ENCODE assay signal across 30 cellular contexts in genomic region chr1:8325771-8326170, GRCh38. TPM values are rescaled to one million over a fixed set of nuclear protein-coding genes. Genes with fewer than 3 reads are reported as not detected.
"Had no signal": no experiment of that assay in that cellular context is flagged by ENCODE, and none has a peak within 500 bp of the region (broad histone marks: within the 10 kb centered on the region; RNA-seq: fewer than 3 reads in every experiment).

No MANE protein-coding gene starts in this region.

- H3K4me3 Mint-ChIP-seq: dendritic cell treated with granulocyte-macrophage colony-stimulating factor and Interleukin-4, amounts not matched to agents 40 ng/mL and 50 ng/mL, for 4 days; effector memory CD8-positive, alpha-beta T cell; endodermal cell; immature natural killer cell; naive B cell had no signal

- H3K36me3 ChIP-seq: colonic mucosa, gastrocnemius medialis, lower lobe of right lung had no signal

- H3K4me3 ChIP-seq: colonic mucosa, esophagus squamous epithelium, gastrocnemius medialis, heart right ventricle, left ventricle myocardium inferior, lower lobe of right lung had no signal

- FAIRE-seq: endometrium, kidney had no signal

- H3K4me1 ChIP-seq: colonic mucosa, esophagus squamous epithelium, lower lobe of right lung had no signal

- DNase-seq: colonic mucosa; cortex of kidney; effector CD8-positive, alpha-beta T cell; effector memory CD8-positive, alpha-beta T cell; endodermal cell; erythroblast; esophagus squamous epithelium; foreskin fibroblast; foreskin melanocyte; gastrocnemius medialis; glutamatergic neuron; head of caudate nucleus; heart right ventricle; hippocampal formation; immature natural killer cell; islet precursor cell; kidney glomerular epithelial cell; left colon; left ventricle myocardium inferior; lower lobe of right lung; mesendoderm; midbrain; naive B cell had no signal

- H3K36me3 Mint-ChIP-seq: immature natural killer cell, naive B cell had no signal

- H3K4me1 Mint-ChIP-seq: endodermal cell, immature natural killer cell had no signal

- H3K27ac Mint-ChIP-seq: dendritic cell treated with granulocyte-macrophage colony-stimulating factor and Interleukin-4, amounts not matched to agents 40 ng/mL and 50 ng/mL, for 4 days; effector memory CD8-positive, alpha-beta T cell; endodermal cell; immature natural killer cell; naive B cell had no signal

- ATAC-seq: effector memory CD8-positive, alpha-beta T cell; esophagus mucosa; gastrocnemius medialis; heart right ventricle; left colon; left lobe of liver; lower lobe of right lung had no signal

- H3K9me3 Mint-ChIP-seq: endodermal cell, immature natural killer cell had no signal

- H3K27me3 Mint-ChIP-seq: effector memory CD8-positive, alpha-beta T cell had no signal

- H3K9me3 ChIP-seq: colonic mucosa, esophagus squamous epithelium, gastrocnemius medialis, heart right ventricle, left ventricle myocardium inferior, lower lobe of right lung had no signal

- H3K27ac ChIP-seq: colonic mucosa, epithelial cell of prostate, esophagus squamous epithelium, gastrocnemius medialis, heart right ventricle, lower lobe of right lung had no signal

- H3K27me3 ChIP-seq: colonic mucosa, esophagus squamous epithelium, gastrocnemius medialis, heart right ventricle had no signal

RNA-seq across cellular contexts. Expression of gene SLC45A1, which starts 7.9 kb away (rescaled TPM):
- total RNA-seq: mononuclear cell had no signal
